ENCODE assay signal across 7 cellular contexts in the genomic region with DNA sequence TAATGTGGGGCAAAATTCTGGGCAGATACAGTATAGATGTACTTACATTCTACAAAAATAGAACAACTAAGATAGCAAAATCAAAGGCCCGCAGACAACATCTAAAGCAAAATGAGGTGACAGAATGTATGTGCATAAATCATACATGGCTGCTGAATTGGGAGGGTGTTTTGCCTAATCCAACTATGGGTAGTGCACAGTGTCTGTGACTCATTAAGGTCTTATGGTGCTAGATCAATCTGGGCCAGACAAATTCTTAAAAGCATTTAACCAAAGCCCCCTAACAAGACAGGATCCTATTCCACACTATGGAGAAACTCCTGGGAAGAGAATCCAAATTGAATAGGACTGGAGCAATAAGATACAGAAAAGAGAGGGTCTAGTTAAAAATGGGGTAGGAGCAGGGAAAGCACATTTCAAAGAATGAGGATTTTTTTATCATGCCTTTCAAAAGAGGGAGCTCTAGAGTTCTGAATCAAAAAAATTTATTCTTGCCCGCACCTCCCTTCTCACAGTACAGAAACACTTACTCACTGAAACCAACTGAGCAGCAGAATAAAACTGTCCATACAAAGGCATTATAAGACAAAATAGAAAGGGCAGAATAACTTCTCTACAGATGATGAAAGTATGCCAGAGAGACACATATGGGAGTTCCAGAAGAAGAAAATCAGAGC.
DNase-seq lines count a peak whose midpoint lies in the region; ATAC-seq and TF ChIP-seq lines count a peak whose summit lies in the region.

No MANE protein-coding gene starts in this region.

- in situ Hi-C loops in brain microvascular endothelial cell (cut with HindIII; ENCODE audit: low pct_ligation_motif_present, low sequenced_read_pairs), result no loop called here

- 0 out of 2 replicates have a peak overlapping the region, but pooled peaks have one; percentile 11 for H3K4me2 ChIP-seq in MM.1S (ENCODE audit: low read depth, low read length)
- no peak overlapping the region for H3K4me2 ChIP-seq in parathyroid adenoma (ENCODE audit: low read length)

- no peak overlapping the region for H3K4me3 ChIP-seq in MM.1S (ENCODE audit: low read length)
- H3K4me3 ChIP-seq in brain microvascular endothelial cell (ENCODE audit: low read depth, low read length), result no peak overlapping the region
- H3K4me3 ChIP-seq in parathyroid adenoma (ENCODE audit: low read depth, low read length), result no peak overlapping the region

- DNase-seq in MM.1S, result peak; percentile 52
- peak; percentile 22 for DNase-seq in brain microvascular endothelial cell
- DNase-seq in activated CD8-positive, alpha-beta memory T cell treated with anti-CD3 and anti-CD28 coated beads, Interleukin-2, amount 50 U/mL, for 4 hours, result no peak

- no peaks in the 10 kb centered on the region for H4K20me1 ChIP-seq in MM.1S (ENCODE audit: insufficient read depth, low read length)

- H3K9me2 ChIP-seq in MM.1S (replicated peaks; ENCODE audit: insufficient read depth, low read length), result no peaks in the 10 kb centered on the region

- ATAC-seq in HG03095 (IDR thresholded peaks at IDR 0.05; ENCODE audit: unreplicated experiment) (no peak), HG03520 (IDR thresholded peaks at IDR 0.05; ENCODE audit: unreplicated experiment) (no peak)

- H3F3A ChIP-seq in MM.1S (ENCODE audit: insufficient read depth, low read length), result 0 out of 2 replicates have a peak, but pooled peaks cover 3% of the 10 kb centered on the region

- H3K9me3 ChIP-seq in MM.1S (replicated peaks; ENCODE audit: insufficient read depth, low read length) (no peaks in the 10 kb centered on the region), parathyroid adenoma (ENCODE audit: control insufficient read depth, low read length) (peaks cover 3% of the 10 kb centered on the region)

- no peak overlapping the region for H3K27ac ChIP-seq in MM.1S (ENCODE audit: low read length)
- H3K27ac ChIP-seq in brain microvascular endothelial cell, result no peak overlapping the region
- H3K27ac ChIP-seq in parathyroid adenoma, result no peak overlapping the region

- TF ChIP-seq CTCF in GM12872 (IDR thresholded peaks at IDR 0.05; ENCODE audit: insufficient read depth, low read depth, low read length) (peak; percentile 28; the same call in 1 of the 3 replicates), MM.1S (IDR thresholded peaks at IDR 0.05; ENCODE audit: low read length) (peak; percentile 46), brain microvascular endothelial cell (IDR thresholded peaks at IDR 0.05; ENCODE audit: low read depth, low read length, missing control alignments) (peak; percentile 32), parathyroid adenoma (IDR thresholded peaks at IDR 0.05) (peak; percentile 19)

- H3K27me3 ChIP-seq in MM.1S (replicated peaks; ENCODE audit: insufficient read depth, low read length) (no peaks in the 10 kb centered on the region), brain microvascular endothelial cell (replicated peaks) (no peaks in the 10 kb centered on the region), parathyroid adenoma (ENCODE audit: control insufficient read depth, insufficient read depth, low read length) (no peaks in the 10 kb centered on the region)

- H3K79me2 ChIP-seq in MM.1S (ENCODE audit: low read length) (no peaks in the 10 kb centered on the region), parathyroid adenoma (no peaks in the 10 kb centered on the region)

- H2AFZ ChIP-seq in MM.1S (ENCODE audit: low read length), result no peak overlapping the region
- H2AFZ ChIP-seq in parathyroid adenoma, result no peak overlapping the region

- H3K4me1 ChIP-seq in MM.1S (ENCODE audit: low read length) (peaks cover 21% of the 10 kb centered on the region; the same call in 1 of the 2 replicates), parathyroid adenoma (peaks cover 4% of the 10 kb centered on the region)

- H3K9ac ChIP-seq in MM.1S (ENCODE audit: low read length) (no peak overlapping the region), parathyroid adenoma (no peak overlapping the region)

- H3K36me3 ChIP-seq in MM.1S (replicated peaks; ENCODE audit: insufficient read depth, low read length), result no peaks in the 10 kb centered on the region
- H3K36me3 ChIP-seq in brain microvascular endothelial cell (replicated peaks), result no peaks in the 10 kb centered on the region
- H3K36me3 ChIP-seq in parathyroid adenoma (ENCODE audit: control insufficient read depth, insufficient read depth, low read length), result no peaks in the 10 kb centered on the region
